Comparison of ENCODE assay signal across 20 cellular contexts in the genomic region with DNA sequence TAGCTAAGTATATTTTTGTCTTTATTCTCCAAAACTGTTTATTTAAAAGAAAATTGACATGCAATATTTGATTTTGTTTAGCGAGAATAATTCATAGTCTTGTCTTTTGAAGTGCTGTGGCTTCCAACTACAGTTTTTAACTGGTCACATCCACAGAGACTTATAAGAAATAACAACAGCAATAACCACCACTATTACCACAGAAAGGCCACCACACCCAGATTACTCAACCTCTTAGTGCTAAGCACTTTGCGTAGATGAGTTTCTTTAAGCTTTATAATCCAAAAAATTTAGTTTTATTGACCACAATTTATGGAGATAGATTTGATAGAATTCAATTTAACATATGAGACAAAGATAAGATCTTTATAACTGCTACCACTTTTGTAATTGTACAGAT.
DNase-seq lines count a peak whose midpoint lies in the region; ATAC-seq, FAIRE-seq and TF ChIP-seq lines count a peak whose summit lies in the region.
"Had no signal": no experiment of that assay in that cellular context is flagged by ENCODE, and none has a peak within 500 bp of the region (broad histone marks: within the 10 kb centered on the region; RNA-seq: fewer than 3 reads in every experiment).

No MANE protein-coding gene starts in this region.

- in situ Hi-C loops in transverse colon (cut with MboI; ENCODE audit: low pct_ligation_motif_present in 1 of 4, low pct_unique_long_range_greater_than_20kb in 1 of 4, low sequenced_read_pairs in 3 of 4) = no loop called here

- H3F3A ChIP-seq in PC-3 (ENCODE audit: low read length, unreplicated experiment) = no peaks in the 10 kb centered on the region

- H2AFZ ChIP-seq in PC-3 (ENCODE audit: low read length) = no peak overlapping the region

- H3K9me2 ChIP-seq in PC-3 (replicated peaks; ENCODE audit: low read length) = peaks cover 8% of the 10 kb centered on the region; the same call in 1 of the 2 replicates

- H3K36me3 ChIP-seq in breast epithelium = no peaks in the 10 kb centered on the region
- H3K36me3 ChIP-seq in PC-3 (ENCODE audit: low read depth, low read length) = no peaks in the 10 kb centered on the region
- no peaks in the 10 kb centered on the region for H3K36me3 ChIP-seq in transverse colon
- H3K36me3 ChIP-seq: BE2C, SJSA1 had no signal

- H3K4me3 ChIP-seq in breast epithelium (no peak overlapping the region), PC-3 (ENCODE audit: low read length) (no peak overlapping the region), fibroblast of mammary gland (ENCODE audit: control insufficient read depth, low read depth, low read length) (no peak overlapping the region), transverse colon (no peak overlapping the region)
- H3K4me3 ChIP-seq: SJSA1 had no signal

- TF ChIP-seq EP300 in transverse colon (IDR thresholded peaks at IDR 0.05; ENCODE audit: low read depth) = no peak

- H3K27ac Mint-ChIP-seq in MCF 10A (ENCODE audit: low read depth, unreplicated experiment) = no peak overlapping the region
- H3K27ac Mint-ChIP-seq in natural killer cell treated with Interleukin-12 subunit alpha and Interleukin-12 subunit beta and Interleukin-15 and Interleukin-18, amount 100 ng/mL, for 72 hours = no peak overlapping the region
- H3K27ac Mint-ChIP-seq: CD4-positive, CD25-positive, alpha-beta regulatory T cell; H9 had no signal

- DNase-seq in MCF 10A (ENCODE audit: unreplicated experiment) = peak; percentile 32
- DNase-seq in breast epithelium (ENCODE audit: low spot score in 2 of 2) = no peak
- peak; percentile 18 for DNase-seq in PC-3
- DNase-seq in fibroblast of mammary gland (ENCODE audit: low read depth) = peak; percentile 14
- no peak for DNase-seq in transverse colon
- DNase-seq in putamen (ENCODE audit: low spot score) = no peak
- DNase-seq in natural killer cell treated with Interleukin-12 subunit alpha and Interleukin-12 subunit beta and Interleukin-15 and Interleukin-18, amount 100 ng/mL, for 72 hours (ENCODE audit: low spot score) = no peak
- DNase-seq in GM12891 (ENCODE audit: insufficient read length, low spot score) = no peak
- DNase-seq: BE2C; CD4-positive, CD25-positive, alpha-beta regulatory T cell; COR-L47; DMS 273 treated with DMSO at 0.1 percent for 48 hours; GDM1; H9; NCI-H2171; NCI-H446; NCI-H69 had no signal

- FAIRE-seq in GM12891 (lab: Jason Lieb, UNC) = no peak

- TF ChIP-seq CTCF in MCF 10A (IDR thresholded peaks at IDR 0.05; ENCODE audit: unreplicated experiment) (no peak), breast epithelium (IDR thresholded peaks at IDR 0.05) (no peak), PC-3 (conservative IDR thresholded peaks at IDR 0.05; ENCODE audit: low read depth, low read length) (no peak), fibroblast of mammary gland (conservative IDR thresholded peaks at IDR 0.05; ENCODE audit: control insufficient read depth, insufficient read depth, low read depth, low read length) (no peak), transverse colon (IDR thresholded peaks at IDR 0.05) (no peak)

- H3K4me2 ChIP-seq in PC-3 (ENCODE audit: low read length) = no peak overlapping the region
- H3K4me2 ChIP-seq: KMS-11 had no signal

- H3K27me3 ChIP-seq in breast epithelium (no peaks in the 10 kb centered on the region), PC-3 (ENCODE audit: low read length) (no peaks in the 10 kb centered on the region), transverse colon (no peaks in the 10 kb centered on the region)
- H3K27me3 ChIP-seq: BE2C, SJSA1 had no signal

- no peak overlapping the region for H3K4me3 Mint-ChIP-seq in MCF 10A (ENCODE audit: unreplicated experiment)
- no peak overlapping the region for H3K4me3 Mint-ChIP-seq in natural killer cell treated with Interleukin-12 subunit alpha and Interleukin-12 subunit beta and Interleukin-15 and Interleukin-18, amount 100 ng/mL, for 72 hours
- H3K4me3 Mint-ChIP-seq: CD4-positive, CD25-positive, alpha-beta regulatory T cell; H9 had no signal

- H3K4me1 Mint-ChIP-seq in MCF 10A (ENCODE audit: insufficient read depth, unreplicated experiment) = peaks cover 18% of the 10 kb centered on the region
- no peaks in the 10 kb centered on the region for H3K4me1 Mint-ChIP-seq in natural killer cell treated with Interleukin-12 subunit alpha and Interleukin-12 subunit beta and Interleukin-15 and Interleukin-18, amount 100 ng/mL, for 72 hours (ENCODE audit: low read depth in 2 of 2)
- H3K4me1 Mint-ChIP-seq: CD4-positive, CD25-positive, alpha-beta regulatory T cell; H9 had no signal

- H3K27ac ChIP-seq in breast epithelium (no peak overlapping the region), PC-3 (ENCODE audit: low read length) (no peak overlapping the region), transverse colon (peak overlapping the region; percentile 18 to 46 (median 32))
- H3K27ac ChIP-seq: HL-60, KMS-11, SJSA1 had no signal

- no peak overlapping the region for H3K9ac ChIP-seq in PC-3 (ENCODE audit: low read length)
- H3K9ac ChIP-seq: KMS-11 had no signal

- H3K9me3 ChIP-seq in breast epithelium = no peaks in the 10 kb centered on the region
- H3K9me3 ChIP-seq in PC-3 (ENCODE audit: low read length) = no peaks in the 10 kb centered on the region
- H3K9me3 ChIP-seq in transverse colon = no peaks in the 10 kb centered on the region
- H3K9me3 ChIP-seq: BE2C, SJSA1 had no signal

- no peaks in the 10 kb centered on the region for H3K27me3 Mint-ChIP-seq in MCF 10A (ENCODE audit: insufficient read depth, unreplicated experiment)
- no peaks in the 10 kb centered on the region for H3K27me3 Mint-ChIP-seq in natural killer cell treated with Interleukin-12 subunit alpha and Interleukin-12 subunit beta and Interleukin-15 and Interleukin-18, amount 100 ng/mL, for 72 hours
- H3K27me3 Mint-ChIP-seq: CD4-positive, CD25-positive, alpha-beta regulatory T cell had no signal

- no peaks in the 10 kb centered on the region for H3K36me3 Mint-ChIP-seq in MCF 10A (ENCODE audit: insufficient read depth, unreplicated experiment)
- H3K36me3 Mint-ChIP-seq in natural killer cell treated with Interleukin-12 subunit alpha and Interleukin-12 subunit beta and Interleukin-15 and Interleukin-18, amount 100 ng/mL, for 72 hours = no peaks in the 10 kb centered on the region
- H3K36me3 Mint-ChIP-seq: CD4-positive, CD25-positive, alpha-beta regulatory T cell had no signal

- TF ChIP-seq POLR2A in breast epithelium (IDR thresholded peaks at IDR 0.05) (no peak), transverse colon (IDR thresholded peaks at IDR 0.05) (no peak), GM12891 (IDR thresholded peaks at IDR 0.05; ENCODE audit: low read depth, low read length) (no peak)

- POLR2A ChIA-PET in MCF 10A (lab: Yijun Ruan, JAX) (interaction anchor here (0.6 kb wide), 1 partner anchor 19 kb away, joined by 3 read pairs; no protein-coding TSS in a partner anchor), PC-3 (lab: Charles Lee; ENCODE audit: unreplicated experiment) (interaction anchor here (0.6 kb wide), 1 partner anchor 19 kb away, joined by 3 read pairs; no protein-coding TSS in a partner anchor)

- no TSS peak for BruUV-seq in MCF 10A (replicated peaks; lab: Mats Ljungman, UMichigan)
- no TSS peak for BruUV-seq in PC-3 (replicated peaks; lab: Mats Ljungman, UMichigan)

- CTCF ChIA-PET in MCF 10A (lab: Yijun Ruan, JAX) (interaction anchor here (0.5 to 1.0 kb wide), 3 partner anchors 153 to 1025 kb away, joined by 3 to 4 read pairs (median 3); no protein-coding TSS in a partner anchor), PC-3 (lab: Charles Lee) (interaction anchor here (0.8 kb wide), 1 partner anchor 171 kb away, joined by 3 read pairs; no protein-coding TSS in a partner anchor)

- ATAC-seq in PC-3 = peak; percentile 56; the same call in 1 of the 2 replicates
- no peak for ATAC-seq in natural killer cell treated with Interleukin-12 subunit alpha and Interleukin-12 subunit beta and Interleukin-15 and Interleukin-18, amount 100 ng/mL, for 72 hours

- H3K4me1 ChIP-seq in breast epithelium (no peaks in the 10 kb centered on the region), PC-3 (ENCODE audit: insufficient read depth, low read length) (peaks cover 1% of the 10 kb centered on the region), transverse colon (peaks cover 0 to 18% (median 2%) of the 10 kb centered on the region in 4 donors)
- H3K4me1 ChIP-seq: BE2C, SJSA1 had no signal

- WGBS in transverse colon (ENCODE audit: low coverage in 1 of 2), 2 donors = 49 to 60% methylated on average over 2 of the region's 2 CpGs

- intact Hi-C loops in MCF 10A (cut with micrococcal nuclease) = no loop called here
- intact Hi-C loops in breast epithelium (cut with DNase I; ENCODE audit: low total_unique reads) = no loop called here
- intact Hi-C loops in PC-3 (cut with micrococcal nuclease) = no loop called here
- intact Hi-C loops in transverse colon (cut with DNase I; ENCODE audit: low total_unique reads) = no loop called here

- no peaks in the 10 kb centered on the region for H4K20me1 ChIP-seq in PC-3 (ENCODE audit: low read length)

- H3K9me3 Mint-ChIP-seq in MCF 10A (ENCODE audit: unreplicated experiment) = no peaks in the 10 kb centered on the region
- peaks cover 4% of the 10 kb centered on the region for H3K9me3 Mint-ChIP-seq in natural killer cell treated with Interleukin-12 subunit alpha and Interleukin-12 subunit beta and Interleukin-15 and Interleukin-18, amount 100 ng/mL, for 72 hours

- no peaks in the 10 kb centered on the region for H3K79me2 ChIP-seq in PC-3 (ENCODE audit: low read length)

TF ChIP-seq in GM12891, 5 proteins besides CTCF, POLR2A, EP300 and RAD21:
- TF ChIP-seq SPI1 (IDR thresholded peaks at IDR 0.05; ENCODE audit: low read depth, low read length) (no peak), PAX5 (IDR thresholded peaks at IDR 0.05; ENCODE audit: insufficient read depth, low read length, severe bottlenecking) (no peak), POU2F2 (IDR thresholded peaks at IDR 0.05; ENCODE audit: low read depth, low read length) (no peak), POLR2AphosphoS5 (IDR thresholded peaks at IDR 0.05; ENCODE audit: low read depth, low read length) (no peak), TAF1 (IDR thresholded peaks at IDR 0.05; ENCODE audit: low read depth, low read length) (no peak)
TF ChIP-seq in GM12891: peak in this region for 0.

Comparison
In these comparisons a context has a peak if more than half of its experiments do, and no peak if none do; other contexts are left out.
1. DNase-seq: peak in MCF 10A (single experiment), PC-3 (single experiment) and fibroblast of mammary gland (single experiment); none in breast epithelium (0 of 2), transverse colon (single experiment), putamen (single experiment), natural killer cell treated with Interleukin-12 subunit alpha and Interleukin-12 subunit beta and Interleukin-15 and Interleukin-18, amount 100 ng/mL, for 72 hours (single experiment) and GM12891 (single experiment).
2. H3K27ac ChIP-seq: peak in transverse colon (4 of 4); none in breast epithelium (0 of 2) and PC-3 (single experiment).